ENCODE assay signal across 24 cellular contexts in the genomic region with DNA sequence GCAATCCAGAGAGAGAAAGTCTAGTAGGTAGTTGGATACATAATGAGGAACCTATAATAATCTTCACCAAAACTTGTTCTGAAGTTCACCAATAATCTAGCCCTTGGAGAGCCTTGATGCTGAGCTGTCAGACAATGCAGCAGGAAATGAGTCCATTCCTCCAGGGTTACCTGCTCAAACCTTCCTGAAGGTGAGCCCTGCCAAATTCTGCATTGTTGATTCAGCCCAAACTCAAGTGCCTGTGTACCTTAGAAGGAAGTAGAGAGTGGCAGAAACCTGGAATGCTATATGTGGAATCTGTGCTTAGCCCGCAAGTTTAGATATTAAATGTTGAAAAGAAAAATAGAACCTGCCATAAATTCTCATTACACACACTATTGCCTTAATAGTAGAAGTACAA.
"Had no signal": no experiment of that assay in that cellular context is flagged by ENCODE, and none has a peak within 500 bp of the region (broad histone marks: within the 10 kb centered on the region; RNA-seq: fewer than 3 reads in every experiment).

No MANE protein-coding gene starts in this region.

- H3K9me3 ChIP-seq: adrenal gland, ascending aorta, esophagus squamous epithelium, gastroesophageal sphincter, prostate gland had no signal

- ATAC-seq: gastroesophageal sphincter; natural killer cell treated with Interleukin-12 subunit alpha and Interleukin-12 subunit beta and Interleukin-15 and Interleukin-18, amount 100 ng/mL, for 72 hours; WTC11 had no signal

- H3K27ac ChIP-seq: adrenal gland, ascending aorta, brain microvascular endothelial cell, esophagus squamous epithelium, gastroesophageal sphincter, prostate gland, spleen had no signal

- H3K27me3 ChIP-seq: adrenal gland, ascending aorta, brain microvascular endothelial cell, gastroesophageal sphincter, spleen had no signal

- FAIRE-seq: islet of Langerhans, urothelium cell line had no signal

- H3K4me1 ChIP-seq: adrenal gland, ascending aorta, esophagus squamous epithelium, gastroesophageal sphincter, prostate gland, spleen had no signal

- H3K36me3 ChIP-seq: adrenal gland, ascending aorta, brain microvascular endothelial cell, esophagus squamous epithelium, gastroesophageal sphincter, prostate gland, spleen had no signal

- H3K4me3 ChIP-seq: adrenal gland, ascending aorta, esophagus squamous epithelium, gastroesophageal sphincter, prostate gland, spleen had no signal

- DNase-seq: activated CD4-positive, alpha-beta T cell treated with anti-CD3 and anti-CD28 coated beads, Interleukin-2, amount 50 U/mL, for 4 hours; activated CD8-positive, alpha-beta memory T cell treated with anti-CD3 and anti-CD28 coated beads for 24 hours; activated CD8-positive, alpha-beta memory T cell treated with anti-CD3 and anti-CD28 coated beads, Interleukin-2, amount 50 U/mL, for 4 hours; activated naive CD4-positive, alpha-beta T cell; activated T-cell treated with anti-CD3 and anti-CD28 coated beads, Interleukin-2, amount 50 U/mL, for 24 hours; adrenal gland; brain microvascular endothelial cell; central memory CD4-positive, alpha-beta T cell; dermis blood vessel endothelial cell; effector CD8-positive, alpha-beta T cell; esophagus squamous epithelium; head of caudate nucleus; midbrain; spleen; stimulated activated CD4-positive, alpha-beta T cell treated with anti-CD3 and anti-CD28 coated beads, Interleukin-4, amount 100 ng/mL, for 1 hour; stimulated activated naive CD4-positive, alpha-beta T cell; T1000 had no signal
